Comparison of ENCODE assay signal across 8 cellular contexts in genomic region chr15:79184465-79184892, GRCh38.
DNase-seq lines count a peak whose midpoint lies in the region; ATAC-seq and TF ChIP-seq lines count a peak whose summit lies in the region.

No MANE protein-coding gene starts in this region.

- no peak for ATAC-seq in GM18498 (IDR thresholded peaks at IDR 0.05; ENCODE audit: unreplicated experiment)

- H3K27me3 ChIP-seq in kidney epithelial cell (ENCODE audit: control insufficient read depth, insufficient read depth, low read length) = no peaks in the 10 kb centered on the region

- DNase-seq in NCI-H2107 treated with DMSO at 0.1 percent for 48 hours (lab: John Stamatoyannopoulos, UW; ENCODE audit: unreplicated experiment) = peak; percentile 37
- DNase-seq in NCI-H2107 (lab: John Stamatoyannopoulos, UW) = no peak
- peak; percentile 47 for DNase-seq in NCI-H1694 (lab: John Stamatoyannopoulos, UW)
- peak; percentile 70 for DNase-seq in cardiac fibroblast (ENCODE audit: low read depth in 2 of 2)
- no peak for DNase-seq in kidney epithelial cell (ENCODE audit: low read depth)
- peak; percentile 53 to 58 for DNase-seq in stimulated activated CD4-positive, alpha-beta T cell treated with anti-CD3 and anti-CD28 coated beads, Interleukin-1b, Interleukin-23, amount 100 ng/mL, for 4 hours (ENCODE audit: low read depth in 2 of 2)

- peak; percentile 97 for TF ChIP-seq CTCF in WI38 (IDR thresholded peaks at IDR 0.05; ENCODE audit: low read depth, low read length)
- TF ChIP-seq CTCF in cardiac fibroblast (IDR thresholded peaks at IDR 0.05; ENCODE audit: low read depth, low read length) = peak; percentile 93
- TF ChIP-seq CTCF in kidney epithelial cell (IDR thresholded peaks at IDR 0.05; ENCODE audit: insufficient read depth, low read length, poor library complexity, severe bottlenecking) = peak; percentile 94

- no peaks in the 10 kb centered on the region for H3K36me3 ChIP-seq in kidney epithelial cell (ENCODE audit: control insufficient read depth, insufficient read depth, low read length)

- H3K4me3 ChIP-seq in WI38 (ENCODE audit: low read depth, low read length) (no peak overlapping the region), cardiac fibroblast (replicated peaks in 1 of 2; ENCODE audit: low read depth in 2 of 2, low read length in 2 of 2) (no peak overlapping the region), kidney epithelial cell (ENCODE audit: low read depth, low read length) (no peak overlapping the region)

Comparison
In these comparisons a context has a peak if more than half of its experiments do, and no peak if none do; other contexts are left out.
1. DNase-seq: peak in NCI-H2107 treated with DMSO at 0.1 percent for 48 hours (single experiment), NCI-H1694 (single experiment), cardiac fibroblast (2 of 2) and stimulated activated CD4-positive, alpha-beta T cell treated with anti-CD3 and anti-CD28 coated beads, Interleukin-1b, Interleukin-23, amount 100 ng/mL, for 4 hours (2 of 2); none in NCI-H2107 (single experiment) and kidney epithelial cell (single experiment).
2. Peak in every context shown above with its lines, with median percentiles within 50 percentile points of each other: CTCF ChIP-seq.